ENCODE assay signal across 23 cellular contexts in genomic region chr11:121808096-121808495, GRCh38.
A peak's percentile ranks its signal among the peaks of the same experiment; 100 is the strongest.
DNase-seq lines count a peak whose midpoint lies in the region; ATAC-seq, FAIRE-seq and TF ChIP-seq lines count a peak whose summit lies in the region.
"Had no signal": no experiment of that assay in that cellular context is flagged by ENCODE, and none has a peak within 500 bp of the region (broad histone marks: within the 10 kb centered on the region; RNA-seq: fewer than 3 reads in every experiment).

No MANE protein-coding gene starts in this region.

- TF ChIP-seq POLR2A in A549 (IDR thresholded peaks at IDR 0.05; ENCODE audit: low read length), result no peak
- no peak for TF ChIP-seq POLR2A in K562 (conservative IDR thresholded peaks at IDR 0.05)

- H3K9me3 Mint-ChIP-seq in GM23338 (peaks cover 18% of the 10 kb centered on the region), nephron (peaks cover 20% of the 10 kb centered on the region)

- FAIRE-seq in A549 (lab: Jason Lieb, UNC), result no peak
- no peak for FAIRE-seq in K562 (lab: Jason Lieb, UNC)
- FAIRE-seq: GM12891, GM18507, GM19239, H54 had no signal

- ATAC-seq in A549 (no peak), GM23338 (no peak), K562 (no peak), GM18520 (IDR thresholded peaks at IDR 0.05; ENCODE audit: unreplicated experiment) (no peak), GM19023 (IDR thresholded peaks at IDR 0.05; ENCODE audit: unreplicated experiment) (no peak)
- ATAC-seq: CD8-positive, alpha-beta T cell had no signal

- H3K4me1 ChIP-seq in A549 (no peaks in the 10 kb centered on the region), GM23338 (ENCODE audit: insufficient read depth) (peaks cover 29% of the 10 kb centered on the region), K562 (replicated peaks in 1 of 2; ENCODE audit: control insufficient read depth in 2 of 2, insufficient read depth in 2 of 2, low read length in 2 of 2) (no peaks in the 10 kb centered on the region)
- H3K4me1 ChIP-seq: Caco-2, HAP-1 had no signal

- H3K27me3 Mint-ChIP-seq in GM23338 (ENCODE audit: insufficient read depth, low read depth, poor library complexity) (no peaks in the 10 kb centered on the region), nephron (ENCODE audit: low read depth) (no peaks in the 10 kb centered on the region)
- H3K27me3 Mint-ChIP-seq: CD4-positive, CD25-positive, alpha-beta regulatory T cell had no signal

- H3K4me2 ChIP-seq in A549 (no peak overlapping the region), GM23338 (0 out of 2 replicates have a peak overlapping the region, but pooled peaks have one; percentile 2), K562 (ENCODE audit: insufficient read depth, low read length) (no peak overlapping the region)
- H3K4me2 ChIP-seq: BLaER1 had no signal

- 0 out of 2 replicates have a peak, but pooled peaks cover 3% of the 10 kb centered on the region for H3K9me2 ChIP-seq in GM23338 (ENCODE audit: insufficient read depth)

- no TSS peak for BruUV-seq in K562 (replicated peaks; lab: Mats Ljungman, UMichigan)

- POLR2A ChIA-PET in A549 (lab: Yijun Ruan, JAX), result no interaction called here
- POLR2A ChIA-PET in K562 (lab: Yijun Ruan, JAX), result no interaction called here

- H3K9me1 ChIP-seq in K562 (ENCODE audit: control insufficient read depth, insufficient read depth, low read length), result no peaks in the 10 kb centered on the region

- H3K27ac Mint-ChIP-seq in GM23338, result 0 out of 2 replicates have a peak overlapping the region, but pooled peaks have one; percentile 22
- peak overlapping the region; percentile 6 to 55 (median 38) for H3K27ac Mint-ChIP-seq in nephron
- H3K27ac Mint-ChIP-seq: B cell; CD8-positive, alpha-beta T cell; HFFc6 had no signal

- DNase-seq in A549 (ENCODE audit: low read depth in 1 of 2, low spot score in 1 of 2) (no peak), GM23338 (ENCODE audit: low spot score) (peak; percentile 6), K562 (ENCODE audit: extremely low read depth in 1 of 4, low spot score in 3 of 4) (no peak), DMS53 treated with DMSO at 0.1 percent for 48 hours (lab: John Stamatoyannopoulos, UW; ENCODE audit: unreplicated experiment) (no peak)
- DNase-seq: Caco-2; CD4-positive, CD25-positive, alpha-beta regulatory T cell; CD8-positive, alpha-beta T cell; DMS 273 treated with DMSO at 0.1 percent for 48 hours; DMS79 treated with DMSO at 0.1 percent for 48 hours; GF-D8; GM23248; HFFc6 had no signal

- 2% methylated on average over 2 of the region's 2 CpGs for WGBS in A549 (ENCODE audit: missing lambda C conversion rate)
- WGBS in K562 (ENCODE audit: insufficient coverage, low coverage, missing lambda C conversion rate), result 8% methylated on average over 2 of the region's 2 CpGs

- TF ChIP-seq CTCF in A549 (IDR thresholded peaks at IDR 0.05), result no peak
- TF ChIP-seq CTCF in GM23338 (conservative IDR thresholded peaks at IDR 0.05; ENCODE audit: low read depth in 2 of 2), result no peak
- no peak for TF ChIP-seq CTCF in K562 (IDR thresholded peaks at IDR 0.05 in 2 of 3, conservative IDR thresholded peaks at IDR 0.05 in 1 of 3; ENCODE audit: insufficient read depth in 2 of 3, low read depth in 1 of 3, low read length in 3 of 3)
- no peak for TF ChIP-seq CTCF in nephron (IDR thresholded peaks at IDR 0.05; ENCODE audit: unreplicated experiment in 3 of 3)

- H3K4me1 Mint-ChIP-seq in GM23338, result peaks cover 26% of the 10 kb centered on the region
- peaks cover 25% of the 10 kb centered on the region for H3K4me1 Mint-ChIP-seq in nephron
- H3K4me1 Mint-ChIP-seq: B cell; CD4-positive, CD25-positive, alpha-beta regulatory T cell had no signal

- peak overlapping the region; percentile 0; the same call in 1 of the 2 replicates for H2AFZ ChIP-seq in GM23338
- no peak overlapping the region for H2AFZ ChIP-seq in K562 (ENCODE audit: low read depth, low read length)
- H2AFZ ChIP-seq: GM23248 had no signal

- no peak overlapping the region for H3K9ac ChIP-seq in K562 (ENCODE audit: insufficient read depth in 1 of 2, low read depth in 2 of 2, low read length in 2 of 2)
- H3K9ac ChIP-seq: BLaER1, GM23248 had no signal

- TF ChIP-seq EP300 in A549 (IDR thresholded peaks at IDR 0.05), result no peak
- TF ChIP-seq EP300 in K562 (IDR thresholded peaks at IDR 0.05; ENCODE audit: low read length), result no peak

- H4K20me1 ChIP-seq in GM23338 (replicated peaks; ENCODE audit: insufficient read depth), result no peaks in the 10 kb centered on the region
- no peaks in the 10 kb centered on the region for H4K20me1 ChIP-seq in K562 (replicated peaks; ENCODE audit: control insufficient read depth, insufficient read depth, low read length)
- H4K20me1 ChIP-seq: BLaER1 had no signal

- H3K79me2 ChIP-seq in GM23338 (replicated peaks; ENCODE audit: insufficient read depth) (no peaks in the 10 kb centered on the region), K562 (ENCODE audit: control insufficient read depth, insufficient read depth, low read length) (no peaks in the 10 kb centered on the region)

- H3K27ac ChIP-seq in A549, result no peak overlapping the region
- H3K27ac ChIP-seq in GM23338 (ENCODE audit: low read depth), result no peak overlapping the region
- H3K27ac ChIP-seq in K562 (ENCODE audit: extremely low read depth, low read depth, low read length), result no peak overlapping the region
- H3K27ac ChIP-seq: BLaER1, C4-2B, GM23248 had no signal

- no peaks in the 10 kb centered on the region for H3K27me3 ChIP-seq in GM23338 (ENCODE audit: insufficient read depth)
- H3K27me3 ChIP-seq in K562 (ENCODE audit: control insufficient read depth in 2 of 2, insufficient read depth in 2 of 2, low read length in 2 of 2), result no peaks in the 10 kb centered on the region
- H3K27me3 ChIP-seq: BLaER1 had no signal

- H3K4me3 ChIP-seq in A549, result no peak overlapping the region
- H3K4me3 ChIP-seq in GM23338, result no peak overlapping the region
- H3K4me3 ChIP-seq in K562, result no peak overlapping the region
- H3K4me3 ChIP-seq: BLaER1, GM23248, HAP-1 had no signal

- H3K9me3 ChIP-seq in A549 (no peaks in the 10 kb centered on the region), K562 (replicated peaks; ENCODE audit: control insufficient read depth, insufficient read depth, low read depth, low read length) (no peaks in the 10 kb centered on the region)
- H3K9me3 ChIP-seq: HAP-1 had no signal

- CTCF ChIA-PET in A549 (lab: Yijun Ruan, JAX), result no interaction called here
- CTCF ChIA-PET in K562 (lab: Yijun Ruan, JAX; ENCODE audit: low intra/inter-chr PET ratio), result no interaction called here

- intact Hi-C loops in K562 (cut with micrococcal nuclease), result no loop called here

- peaks cover 4% of the 10 kb centered on the region for H3F3A ChIP-seq in GM23338 (replicated peaks; ENCODE audit: low read depth)

- TF ChIP-seq RAD21 in A549 (conservative IDR thresholded peaks at IDR 0.05 in 1 of 2, IDR thresholded peaks at IDR 0.05 in 1 of 2) (no peak), K562 (CRISPR knock-in tag; conservative IDR thresholded peaks at IDR 0.05 in 1 of 2, IDR thresholded peaks at IDR 0.05 in 1 of 2) (no peak)

- H3K36me3 ChIP-seq in GM23338 (ENCODE audit: insufficient read depth), result no peaks in the 10 kb centered on the region
- H3K36me3 ChIP-seq in K562 (ENCODE audit: control insufficient read depth, insufficient read depth, low read length), result no peaks in the 10 kb centered on the region
- H3K36me3 ChIP-seq: BLaER1, HAP-1 had no signal

- H3K4me3 Mint-ChIP-seq in GM23338 (no peak overlapping the region), nephron (no peak overlapping the region)
- H3K4me3 Mint-ChIP-seq: B cell; CD4-positive, CD25-positive, alpha-beta regulatory T cell; CD8-positive, alpha-beta T cell; HFFc6 had no signal

- in situ Hi-C loops in K562 (cut with MboI), result no loop called here

- peaks cover 18% of the 10 kb centered on the region; the same call in 2 of the 3 replicates for H3K36me3 Mint-ChIP-seq in GM23338 (ENCODE audit: low read depth)
- H3K36me3 Mint-ChIP-seq in nephron (ENCODE audit: low read depth), result peaks cover 13% of the 10 kb centered on the region
- H3K36me3 Mint-ChIP-seq: CD4-positive, CD25-positive, alpha-beta regulatory T cell; CD8-positive, alpha-beta T cell had no signal

TF ChIP-seq in A549, 52 proteins besides CTCF, POLR2A, EP300 and RAD21:
- TF ChIP-seq RARB (CRISPR knock-in tag; IDR thresholded peaks at IDR 0.05), result no peak
- peak; percentile 77 for TF ChIP-seq MAFK (IDR thresholded peaks at IDR 0.05; ENCODE audit: partially characterized antibody)
- TF ChIP-seq, protein P1, sequence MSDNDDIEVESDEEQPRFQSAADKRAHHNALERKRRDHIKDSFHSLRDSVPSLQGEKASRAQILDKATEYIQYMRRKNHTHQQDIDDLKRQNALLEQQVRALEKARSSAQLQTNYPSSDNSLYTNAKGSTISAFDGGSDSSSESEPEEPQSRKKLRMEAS (IDR thresholded peaks at IDR 0.05), result no peak
- TF ChIP-seq NFE2L2 (conservative IDR thresholded peaks at IDR 0.05; ENCODE audit: low read length), result no peak

TF ChIP-seq in K562, 482 proteins besides CTCF, POLR2A, EP300 and RAD21:
- TF ChIP-seq MAFF (IDR thresholded peaks at IDR 0.05; ENCODE audit: low read length) (peak; percentile 43), MAFK (IDR thresholded peaks at IDR 0.05; ENCODE audit: low read length) (peak; percentile 36; the same call in 1 of the 2 replicates), ZNF316 (IDR thresholded peaks at IDR 0.05) (peak; percentile 35; the same call in 1 of the 2 replicates), C11orf30 (IDR thresholded peaks at IDR 0.05; ENCODE audit: low read depth) (peak; percentile 19; the same call in 1 of the 2 replicates)
- TF ChIP-seq, protein P2, sequence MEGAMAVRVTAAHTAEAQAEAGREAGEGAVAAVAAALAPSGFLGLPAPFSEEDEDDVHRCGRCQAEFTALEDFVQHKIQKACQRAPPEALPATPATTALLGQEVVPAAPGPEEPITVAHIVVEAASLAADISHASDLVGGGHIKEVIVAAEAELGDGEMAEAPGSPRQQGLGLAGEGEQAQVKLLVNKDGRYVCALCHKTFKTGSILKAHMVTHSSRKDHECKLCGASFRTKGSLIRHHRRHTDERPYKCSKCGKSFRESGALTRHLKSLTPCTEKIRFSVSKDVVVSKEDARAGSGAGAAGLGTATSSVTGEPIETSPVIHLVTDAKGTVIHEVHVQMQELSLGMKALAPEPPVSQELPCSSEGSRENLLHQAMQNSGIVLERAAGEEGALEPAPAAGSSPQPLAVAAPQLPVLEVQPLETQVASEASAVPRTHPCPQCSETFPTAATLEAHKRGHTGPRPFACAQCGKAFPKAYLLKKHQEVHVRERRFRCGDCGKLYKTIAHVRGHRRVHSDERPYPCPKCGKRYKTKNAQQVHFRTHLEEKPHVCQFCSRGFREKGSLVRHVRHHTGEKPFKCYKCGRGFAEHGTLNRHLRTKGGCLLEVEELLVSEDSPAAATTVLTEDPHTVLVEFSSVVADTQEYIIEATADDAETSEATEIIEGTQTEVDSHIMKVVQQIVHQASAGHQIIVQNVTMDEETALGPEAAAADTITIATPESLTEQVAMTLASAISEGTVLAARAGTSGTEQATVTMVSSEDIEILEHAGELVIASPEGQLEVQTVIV (CRISPR knock-in tag; IDR thresholded peaks at IDR 0.05; ENCODE audit: borderline replicate concordance), result no peak
TF ChIP-seq in K562: peak in this region for 4.

Comparison
In these comparisons a context has a peak if more than half of its experiments do, and no peak if none do; other contexts are left out.
1. Of the 35 proteins assayed by ChIP-seq in both K562 and A549: peak only in K562: none; only in A549: none; in both: MAFK; in neither: 34.